1 cellular context compared by ENCODE assay signal in genomic region chr19:35612224-35612558, GRCh38.
TF ChIP-seq lines count a peak whose summit lies in the region.

No MANE protein-coding gene starts in this region.

TF ChIP-seq in SK-N-SH treated with all-trans-retinoic acid at 6 μM for 48 hours, 23 proteins besides CTCF, POLR2A, EP300 and RAD21 (continued from another document):
- no peak for TF ChIP-seq ZFP3 (CRISPR knock-in tag; IDR thresholded peaks at IDR 0.05)
- TF ChIP-seq GLIS3 (CRISPR knock-in tag; IDR thresholded peaks at IDR 0.05) = no peak
- no peak for TF ChIP-seq POU6F1 (CRISPR knock-in tag; IDR thresholded peaks at IDR 0.05; ENCODE audit: borderline replicate concordance, low read depth)
